In genomic region chr3:189233225-189233858, GRCh38 we compare ENCODE assay signal across 8 cellular contexts.
DNase-seq lines count a peak whose midpoint lies in the region; ATAC-seq and TF ChIP-seq lines count a peak whose summit lies in the region.

No MANE protein-coding gene starts in this region.

- H3K9me3 Mint-ChIP-seq in activated naive CD8-positive, alpha-beta T cell treated with anti-CD3 and anti-CD28 coated beads for 36 hours, result peaks cover 3% of the 10 kb centered on the region

- H3K4me3 Mint-ChIP-seq in activated naive CD8-positive, alpha-beta T cell treated with anti-CD3 and anti-CD28 coated beads for 36 hours, result no peak overlapping the region

- H3K27ac ChIP-seq in AG04450 (ENCODE audit: low read depth, low read length), result no peak overlapping the region
- no peak overlapping the region for H3K27ac ChIP-seq in cardiac muscle cell

- H3K27me3 Mint-ChIP-seq in activated naive CD8-positive, alpha-beta T cell treated with anti-CD3 and anti-CD28 coated beads for 36 hours, result no peaks in the 10 kb centered on the region

- no peaks in the 10 kb centered on the region for H3K36me3 Mint-ChIP-seq in activated naive CD8-positive, alpha-beta T cell treated with anti-CD3 and anti-CD28 coated beads for 36 hours

- no peaks in the 10 kb centered on the region for H3K4me1 ChIP-seq in cardiac muscle cell (ENCODE audit: low read depth)

- TF ChIP-seq CTCF in AG04450 (IDR thresholded peaks at IDR 0.05; ENCODE audit: low read depth, low read length) (peak; percentile 81), GM12872 (IDR thresholded peaks at IDR 0.05; ENCODE audit: insufficient read depth, low read depth, low read length) (peak; percentile 48), cardiac muscle cell (IDR thresholded peaks at IDR 0.05; ENCODE audit: low read depth, low read length) (peak; percentile 81)

- H3K4me1 Mint-ChIP-seq in activated naive CD8-positive, alpha-beta T cell treated with anti-CD3 and anti-CD28 coated beads for 36 hours, result peaks cover 19% of the 10 kb centered on the region

- H3K9me3 ChIP-seq in AG04450 (ENCODE audit: control insufficient read depth, insufficient read depth, low read length) (no peaks in the 10 kb centered on the region), cardiac muscle cell (ENCODE audit: low read depth) (no peaks in the 10 kb centered on the region)

- POLR2A ChIA-PET in AG04450 (lab: Yijun Ruan, JAX), result no interaction called here

- DNase-seq in AG04450 (ENCODE audit: low read depth, low spot score) (peak; percentile 23), NCI-H2196 treated with DMSO at 0.1 percent for 48 hours (lab: John Stamatoyannopoulos, UW; ENCODE audit: unreplicated experiment) (peak; percentile 74), cardiac muscle cell (ENCODE audit: low read depth in 1 of 2, low spot score in 1 of 2) (peak; percentile 69 to 84), pulmonary artery endothelial cell (ENCODE audit: low read depth, low spot score) (peak; percentile 5), activated gamma-delta T cell (lab: John Stamatoyannopoulos, UW) (no peak)
- DNase-seq in activated naive CD8-positive, alpha-beta T cell treated with anti-CD3 and anti-CD28 coated beads for 36 hours, result peak; percentile 16

- H3K4me3 ChIP-seq in AG04450 (ENCODE audit: low read depth, low read length), result no peak overlapping the region
- H3K4me3 ChIP-seq in cardiac muscle cell, result no peak overlapping the region

- no peak overlapping the region for H3K27ac Mint-ChIP-seq in activated naive CD8-positive, alpha-beta T cell treated with anti-CD3 and anti-CD28 coated beads for 36 hours

- H3K27me3 ChIP-seq in AG04450 (ENCODE audit: control insufficient read depth, insufficient read depth, low read length) (no peaks in the 10 kb centered on the region), cardiac muscle cell (peaks cover 13% of the 10 kb centered on the region)

- H3K36me3 ChIP-seq in cardiac muscle cell, result no peaks in the 10 kb centered on the region

- CTCF ChIA-PET in AG04450 (lab: Charles Lee), result interaction anchor here (0.6 to 2.1 kb wide), 15 partner anchors 9 to 1515 kb away, joined by 3 to 5 read pairs (median 3); no protein-coding TSS in a partner anchor

- no peak for ATAC-seq in GM21723 (IDR thresholded peaks at IDR 0.05; ENCODE audit: unreplicated experiment)
